Comparison of ENCODE assay signal across 17 cellular contexts in genomic region chr10:124983321-124983720, GRCh38. TPM values are rescaled to one million over a fixed set of nuclear protein-coding genes. Genes with fewer than 3 reads are reported as not detected.
A peak's percentile ranks its signal among the peaks of the same experiment; 100 is the strongest.
DNase-seq lines count a peak whose midpoint lies in the region; ATAC-seq, FAIRE-seq and TF ChIP-seq lines count a peak whose summit lies in the region.
"Had no signal": no experiment of that assay in that cellular context is flagged by ENCODE, and none has a peak within 500 bp of the region (broad histone marks: within the 10 kb centered on the region; RNA-seq: fewer than 3 reads in every experiment).

No MANE protein-coding gene starts in this region.

- H3K4me3 Mint-ChIP-seq in activated T-helper 17 cell treated with anti-CD3 and anti-CD28 coated beads, Interleukin-2, amount 50 U/mL, for 72 hours, result no peak overlapping the region

- H3K27me3 Mint-ChIP-seq in activated T-helper 17 cell treated with anti-CD3 and anti-CD28 coated beads, Interleukin-2, amount 50 U/mL, for 72 hours, result no peaks in the 10 kb centered on the region

- 36 to 39% methylated on average over 6 of the region's 6 CpGs for WGBS in pancreas, 2 donors
- WGBS in sigmoid colon, 2 donors, result 25 to 48% methylated on average over 6 of the region's 6 CpGs

- no peak for TF ChIP-seq POLR2A in sigmoid colon (IDR thresholded peaks at IDR 0.05)

- DNase-seq in DMS53 (lab: John Stamatoyannopoulos, UW) (peak; percentile 51), DMS53 treated with DMSO at 0.1 percent for 48 hours (lab: John Stamatoyannopoulos, UW; ENCODE audit: unreplicated experiment) (no peak), glomerular endothelial cell (ENCODE audit: extremely low read depth, low read depth, low spot score) (peak; percentile 55), pancreas (no peak), sigmoid colon (no peak)
- DNase-seq: amniotic stem cell, COR-L47, glutamatergic neuron, left lung, NCI-H2081 treated with DMSO at 0.1 percent for 48 hours, spleen had no signal

- no peaks in the 10 kb centered on the region for H3K4me1 ChIP-seq in pancreas
- H3K4me1 ChIP-seq in sigmoid colon, result peaks cover 0 to 10% (median 5%) of the 10 kb centered on the region in 4 donors
- H3K4me1 ChIP-seq: left lung, SJSA1 had no signal

- H3K4me3 ChIP-seq in pancreas (no peak overlapping the region), sigmoid colon (no peak overlapping the region)
- H3K4me3 ChIP-seq: left lung, SJSA1, spleen had no signal

- TF ChIP-seq CTCF in pancreas (IDR thresholded peaks at IDR 0.05), result no peak
- no peak for TF ChIP-seq CTCF in sigmoid colon (IDR thresholded peaks at IDR 0.05)

- TF ChIP-seq EP300 in sigmoid colon (IDR thresholded peaks at IDR 0.05), result no peak

- H3K27me3 ChIP-seq in pancreas (no peaks in the 10 kb centered on the region), sigmoid colon (no peaks in the 10 kb centered on the region)
- H3K27me3 ChIP-seq: left lung, SJSA1, spleen had no signal

- FAIRE-seq in pancreas (lab: Jason Lieb, UNC), result no peak

- intact Hi-C loops in pancreas (cut with DNase I), result no loop called here
- intact Hi-C loops in sigmoid colon (cut with DNase I), result loop anchor here (10.0 kb wide), 1 partner anchor 69 kb away; no protein-coding TSS in a partner anchor

- H3K36me3 Mint-ChIP-seq in activated T-helper 17 cell treated with anti-CD3 and anti-CD28 coated beads, Interleukin-2, amount 50 U/mL, for 72 hours (ENCODE audit: low read depth), result peaks cover 95% of the 10 kb centered on the region

- peaks cover 5% of the 10 kb centered on the region for H3K4me1 Mint-ChIP-seq in activated T-helper 17 cell treated with anti-CD3 and anti-CD28 coated beads, Interleukin-2, amount 50 U/mL, for 72 hours

- H3K36me3 ChIP-seq in pancreas (peaks cover 3 to 33% (median 4%) of the 10 kb centered on the region in 3 donors), sigmoid colon (peaks cover 0 to 71% (median 14%) of the 10 kb centered on the region in 4 donors)

- H3K9me3 ChIP-seq in pancreas, result no peaks in the 10 kb centered on the region
- H3K9me3 ChIP-seq in sigmoid colon, result no peaks in the 10 kb centered on the region
- H3K9me3 ChIP-seq: left lung, SJSA1, spleen had no signal

- no peaks in the 10 kb centered on the region for H3K9me3 Mint-ChIP-seq in activated T-helper 17 cell treated with anti-CD3 and anti-CD28 coated beads, Interleukin-2, amount 50 U/mL, for 72 hours

- peak overlapping the region; percentile 3 for H3K27ac Mint-ChIP-seq in activated T-helper 17 cell treated with anti-CD3 and anti-CD28 coated beads, Interleukin-2, amount 50 U/mL, for 72 hours

- no peak for ATAC-seq in activated T-helper 17 cell treated with anti-CD3 and anti-CD28 coated beads, Interleukin-2, amount 50 U/mL, for 72 hours (replicated peaks)
- ATAC-seq in pancreas (peak in 3 of 4 donors; percentile 23 to 53 (median 52)), GM19351 (IDR thresholded peaks at IDR 0.05; ENCODE audit: unreplicated experiment) (no peak), HG02623 (IDR thresholded peaks at IDR 0.05; ENCODE audit: unreplicated experiment) (no peak)
- ATAC-seq: left lung had no signal

- H3K27ac ChIP-seq in pancreas (no peak overlapping the region), sigmoid colon (no peak overlapping the region)
- H3K27ac ChIP-seq: 22Rv1, KMS-11, left lung, SJSA1 had no signal

RNA-seq across cellular contexts. Expression of gene ZRANB1, which starts 41.4 kb away (rescaled TPM):
- total RNA-seq in activated T-helper 17 cell treated with anti-CD3 and anti-CD28 coated beads, Interleukin-2, amount 50 U/mL, for 72 hours, result 1 to 10 TPM; 7.9 to 8.7 TPM
- total RNA-seq in glomerular endothelial cell (12.3 and 14.2 TPM in 2 replicates), pancreas (10 to 100 TPM in 1 of 6 donors, 1 to 10 TPM in 5; 5.8 to 12.2 (median 7.7) TPM), sigmoid colon (10 to 100 TPM; 38.0 to 49.0 (median 41.0) TPM)
- polyA plus RNA-seq in pancreas (1 to 10 TPM; 4.3 to 8.7 TPM), sigmoid colon (1 to 10 TPM; 6.7 to 9.6 (median 7.6) TPM)

Comparison
In these comparisons a context has a peak if more than half of its experiments do, and no peak if none do; other contexts are left out.
1. DNase-seq: peak in DMS53 (single experiment) and glomerular endothelial cell (single experiment); none in DMS53 treated with DMSO at 0.1 percent for 48 hours (single experiment), pancreas (0 of 6) and sigmoid colon (single experiment).
2. ATAC-seq: peak in pancreas (3 of 4); none in activated T-helper 17 cell treated with anti-CD3 and anti-CD28 coated beads, Interleukin-2, amount 50 U/mL, for 72 hours (single experiment), GM19351 (single experiment) and HG02623 (single experiment).